28 cellular contexts compared by ENCODE assay signal in genomic region chr22:35591696-35592417, GRCh38. TPM values are rescaled to one million over a fixed set of nuclear protein-coding genes. Genes with fewer than 3 reads are reported as not detected.
A peak's percentile ranks its signal among the peaks of the same experiment; 100 is the strongest.
DNase-seq lines count a peak whose midpoint lies in the region; ATAC-seq and TF ChIP-seq lines count a peak whose summit lies in the region.
"Had no signal": no experiment of that assay in that cellular context is flagged by ENCODE, and none has a peak within 500 bp of the region (broad histone marks: within the 10 kb centered on the region; RNA-seq: fewer than 3 reads in every experiment).

No MANE protein-coding gene starts in this region.

- TF ChIP-seq POLR2A in heart left ventricle (IDR thresholded peaks at IDR 0.05), result no peak

- no peaks in the 10 kb centered on the region for H3K9me3 Mint-ChIP-seq in naive thymus-derived CD4-positive, alpha-beta T cell
- H3K9me3 Mint-ChIP-seq: CD8-positive, alpha-beta T cell; T-cell had no signal

- H3K27ac ChIP-seq in heart left ventricle, result peak overlapping the region; percentile 46 to 93 (median 85)
- no peak overlapping the region for H3K27ac ChIP-seq in left lung
- peak overlapping the region; percentile 97 for H3K27ac ChIP-seq in psoas muscle
- no peak overlapping the region for H3K27ac ChIP-seq in naive thymus-derived CD4-positive, alpha-beta T cell (ENCODE audit: low read depth, low read length)
- H3K27ac ChIP-seq: epithelial cell of prostate, SJSA1 had no signal

- 83 to 90% (median 88%) methylated on average over 12 to 14 of the region's 14 CpGs for WGBS in heart left ventricle, 4 donors
- 68 to 81% (median 70%) methylated on average over 13 to 14 of the region's 14 CpGs for WGBS in psoas muscle, 3 donors

- peak overlapping the region in 1 of 9 donors; percentile 28 for H3K27ac Mint-ChIP-seq in naive thymus-derived CD4-positive, alpha-beta T cell
- H3K27ac Mint-ChIP-seq: activated CD8-positive, alpha-beta T cell treated with anti-CD3 and anti-CD28 coated beads, Interleukin-2, amount 10 ng/mL, durations not matched to agents 7 days and 5 days; CD8-positive, alpha-beta T cell; T-cell had no signal

- DNase-seq in heart left ventricle, result peak in 1 of 5 donors; percentile 15
- no peak for DNase-seq in cardiac septum (ENCODE audit: low spot score)
- DNase-seq in left lung, result peak in 1 of 2 donors; percentile 10
- no peak for DNase-seq in psoas muscle
- no peak for DNase-seq in foreskin fibroblast
- DNase-seq in naive thymus-derived CD4-positive, alpha-beta T cell, result no peak
- DNase-seq: activated CD4-positive, CD25-positive, alpha-beta regulatory T cell treated with anti-CD3 and anti-CD28 coated beads, Interleukin-2, amount 50 U/mL, for 72 hours; activated CD8-positive, alpha-beta T cell treated with anti-CD3 and anti-CD28 coated beads, Interleukin-2, amount 10 ng/mL, durations not matched to agents 7 days and 5 days; activated effector memory CD4-positive, alpha-beta T cell treated with anti-CD3 and anti-CD28 coated beads, Interleukin-2, amount 50 U/mL, for 16 hours; AML-193; CD8-positive, alpha-beta T cell; cerebellar nuclear complex; DMS 273 treated with DMSO at 0.1 percent for 48 hours; KG1; mammary epithelial cell; NCI-H1436; NCI-H510A; nucleus accumbens; stimulated activated naive CD8-positive, alpha-beta T cell treated with anti-CD3 and anti-CD28 coated beads, Interleukin-15, Interleukin-2, amounts not matched to agents 100 U/mL and 50 U/mL, for 24 hours; T-cell had no signal

- no peak overlapping the region for H3K4me3 ChIP-seq in heart left ventricle
- H3K4me3 ChIP-seq in left lung, result no peak overlapping the region
- no peak overlapping the region for H3K4me3 ChIP-seq in psoas muscle
- H3K4me3 ChIP-seq in foreskin fibroblast (ENCODE audit: low read depth in 1 of 2, low read length in 2 of 2), result no peak overlapping the region
- H3K4me3 ChIP-seq in naive thymus-derived CD4-positive, alpha-beta T cell (ENCODE audit: low read length), result no peak overlapping the region
- H3K4me3 ChIP-seq: SJSA1, thyroid gland had no signal

- H3K4me1 ChIP-seq in heart left ventricle (peaks cover 0 to 89% (median 38%) of the 10 kb centered on the region in 12 donors), left lung (peaks cover 0 to 24% of the 10 kb centered on the region in 2 donors), psoas muscle (peaks cover 79% of the 10 kb centered on the region)
- no peaks in the 10 kb centered on the region for H3K4me1 ChIP-seq in naive thymus-derived CD4-positive, alpha-beta T cell (ENCODE audit: control insufficient read depth in 2 of 2, insufficient read depth in 2 of 2, low read length in 2 of 2)

- peaks cover 0 to 14% (median 0%) of the 10 kb centered on the region in 5 donors for H3K27me3 Mint-ChIP-seq in naive thymus-derived CD4-positive, alpha-beta T cell

- H3K27me3 ChIP-seq in heart left ventricle (no peaks in the 10 kb centered on the region), left lung (no peaks in the 10 kb centered on the region), psoas muscle (ENCODE audit: insufficient read depth in 3 of 3, low read length in 2 of 3) (no peaks in the 10 kb centered on the region)
- H3K27me3 ChIP-seq in naive thymus-derived CD4-positive, alpha-beta T cell (ENCODE audit: control insufficient read depth in 2 of 2, insufficient read depth in 2 of 2, low read length in 2 of 2), result no peaks in the 10 kb centered on the region
- H3K27me3 ChIP-seq: SJSA1, thyroid gland had no signal

- H3K36me3 Mint-ChIP-seq in naive thymus-derived CD4-positive, alpha-beta T cell, result no peaks in the 10 kb centered on the region
- H3K36me3 Mint-ChIP-seq: CD8-positive, alpha-beta T cell; T-cell had no signal

- intact Hi-C loops in heart left ventricle (cut with DNase I), result no loop called here
- intact Hi-C loops in cardiac septum (cut with DNase I), result no loop called here
- intact Hi-C loops in left lung (cut with DNase I), result no loop called here
- intact Hi-C loops in psoas muscle (cut with DNase I), result no loop called here
- intact Hi-C loops in naive thymus-derived CD4-positive, alpha-beta T cell (cut with micrococcal nuclease), result no loop called here

- no peak overlapping the region for H3K4me3 Mint-ChIP-seq in naive thymus-derived CD4-positive, alpha-beta T cell
- H3K4me3 Mint-ChIP-seq: activated CD8-positive, alpha-beta T cell treated with anti-CD3 and anti-CD28 coated beads, Interleukin-2, amount 10 ng/mL, durations not matched to agents 7 days and 5 days; CD8-positive, alpha-beta T cell; T-cell had no signal

- no peak for TF ChIP-seq CTCF in heart left ventricle (IDR thresholded peaks at IDR 0.05)
- no peak for TF ChIP-seq CTCF in left lung (IDR thresholded peaks at IDR 0.05)
- no peak for TF ChIP-seq CTCF in psoas muscle (IDR thresholded peaks at IDR 0.05)
- no peak for TF ChIP-seq CTCF in foreskin fibroblast (IDR thresholded peaks at IDR 0.05; ENCODE audit: low read depth, low read length)

- H3K9me3 ChIP-seq in heart left ventricle (peaks cover 0 to 1% (median 0%) of the 10 kb centered on the region in 12 donors), left lung (no peaks in the 10 kb centered on the region), psoas muscle (no peaks in the 10 kb centered on the region)
- H3K9me3 ChIP-seq in naive thymus-derived CD4-positive, alpha-beta T cell (ENCODE audit: control insufficient read depth in 2 of 3, low read length in 3 of 3), result no peaks in the 10 kb centered on the region
- H3K9me3 ChIP-seq: SJSA1, thyroid gland had no signal

- H3K36me3 ChIP-seq in heart left ventricle, result no peaks in the 10 kb centered on the region
- no peaks in the 10 kb centered on the region for H3K36me3 ChIP-seq in left lung
- H3K36me3 ChIP-seq in psoas muscle (ENCODE audit: insufficient read depth in 1 of 2, low read depth in 1 of 2), result no peaks in the 10 kb centered on the region
- no peaks in the 10 kb centered on the region for H3K36me3 ChIP-seq in naive thymus-derived CD4-positive, alpha-beta T cell (ENCODE audit: control insufficient read depth in 2 of 3, insufficient read depth in 3 of 3, low read length in 3 of 3)
- H3K36me3 ChIP-seq: SJSA1, thyroid gland had no signal

- ATAC-seq in heart left ventricle (no peak), left lung (peak; percentile 28), psoas muscle (no peak), GM18867 (IDR thresholded peaks at IDR 0.05; ENCODE audit: unreplicated experiment) (no peak), GM19395 (IDR thresholded peaks at IDR 0.05; ENCODE audit: unreplicated experiment) (no peak)
- ATAC-seq in naive thymus-derived CD4-positive, alpha-beta T cell, result no peak
- ATAC-seq: activated CD8-positive, alpha-beta T cell treated with anti-CD3 and anti-CD28 coated beads, Interleukin-2, amount 10 ng/mL, durations not matched to agents 7 days and 5 days; CD8-positive, alpha-beta T cell; stimulated activated naive CD8-positive, alpha-beta T cell treated with anti-CD3 and anti-CD28 coated beads, Interleukin-15, Interleukin-2, amounts not matched to agents 100 U/mL and 50 U/mL, for 24 hours; T-cell had no signal

- POLR2A ChIA-PET in naive thymus-derived CD4-positive, alpha-beta T cell (lab: Charles Lee), result no interaction called here

- peaks cover 0 to 2% (median 0%) of the 10 kb centered on the region in 7 donors for H3K4me1 Mint-ChIP-seq in naive thymus-derived CD4-positive, alpha-beta T cell
- H3K4me1 Mint-ChIP-seq: T-cell had no signal

- CTCF ChIA-PET in naive thymus-derived CD4-positive, alpha-beta T cell (lab: Charles Lee), result interaction anchor here (0.9 kb wide), 1 partner anchor 9 kb away, joined by 4 read pairs; no protein-coding TSS in a partner anchor

RNA-seq across cellular contexts. Expression of gene MB, which starts 25.3 kb away (rescaled TPM):
- total RNA-seq in heart left ventricle (over 10,000 TPM in 7 of 9 donors, 1,000 to 10,000 TPM in 2; 6,950 to 16,840 (median 13,341) TPM), cardiac septum (7,641 TPM), left lung (1 to 10 TPM; 2.4 to 3.3 TPM), psoas muscle (1,000 to 10,000 TPM; 6,836 to 9,981 (median 8,612) TPM)
- polyA plus RNA-seq in heart left ventricle (over 10,000 TPM in 1 of 2 donors, 1,000 to 10,000 TPM in 1; 6,181 to 16,360 TPM), psoas muscle (over 10,000 TPM in 2 of 3 donors, 1,000 to 10,000 TPM in 1; 9,385 to 12,606 (median 10,019) TPM)
- under 1 TPM in 1 of 5 experiments, not detected in 4; 0.60 TPM for total RNA-seq in naive thymus-derived CD4-positive, alpha-beta T cell
- not detected for polyA plus RNA-seq in naive thymus-derived CD4-positive, alpha-beta T cell
- total RNA-seq: activated CD8-positive, alpha-beta T cell treated with anti-CD3 and anti-CD28 coated beads, Interleukin-2, amount 10 ng/mL, durations not matched to agents 7 days and 5 days; CD8-positive, alpha-beta T cell; fibroblast of villous mesenchyme; mammary epithelial cell; SJSA1; T-cell had no signal
- polyA plus RNA-seq: keratinocyte, mammary epithelial cell had no signal

RNA-seq across cellular contexts. Expression of gene RASD2, which starts 51.2 kb away (rescaled TPM):
- 10 to 100 TPM in 1 of 9 donors, 1 to 10 TPM in 8; 1.4 to 10.5 (median 5.3) TPM for total RNA-seq in heart left ventricle
- 1 to 10 TPM; 3.7 to 4.8 TPM for polyA plus RNA-seq in heart left ventricle
- 3.5 TPM for total RNA-seq in cardiac septum
- 1 to 10 TPM; 1.2 to 1.3 TPM for total RNA-seq in left lung
- total RNA-seq in psoas muscle, result 1 to 10 TPM; 3.5 to 6.1 (median 3.7) TPM
- 1 to 10 TPM; 2.0 to 2.1 (median 2.1) TPM for polyA plus RNA-seq in psoas muscle
- 1 to 10 TPM in 1 of 5 experiments, under 1 TPM in 1, not detected in 3; 0.24 to 1.4 TPM for total RNA-seq in naive thymus-derived CD4-positive, alpha-beta T cell
- under 1 TPM in 1 of 2 donors, not detected in 1; 0.05 TPM for polyA plus RNA-seq in naive thymus-derived CD4-positive, alpha-beta T cell
- total RNA-seq: fibroblast of villous mesenchyme, HT-29, SJSA1 had no signal

RNA-seq across cellular contexts. Expression of gene APOL6, which starts 56.4 kb away (rescaled TPM):
- 10 to 100 TPM in 3 of 9 donors, 1 to 10 TPM in 6; 3.3 to 55.8 (median 7.3) TPM for total RNA-seq in heart left ventricle
- 1 to 10 TPM; 2.3 to 2.4 TPM for polyA plus RNA-seq in heart left ventricle
- total RNA-seq in cardiac septum, result 5.7 TPM
- total RNA-seq in left lung, result 10 to 100 TPM; 35.8 to 49.2 TPM
- total RNA-seq in psoas muscle, result 1 to 10 TPM; 1.8 to 9.5 (median 6.1) TPM
- 1 to 10 TPM in 2 of 3 donors, under 1 TPM in 1; 0.87 to 2.4 (median 1.0) TPM for polyA plus RNA-seq in psoas muscle
- total RNA-seq in naive thymus-derived CD4-positive, alpha-beta T cell, result 10 to 100 TPM; 33.4 to 99.8 (median 38.2) TPM
- 10 to 100 TPM; 18.8 to 22.5 TPM for polyA plus RNA-seq in naive thymus-derived CD4-positive, alpha-beta T cell

Comparison
In these comparisons a context has a peak if more than half of its experiments do, and no peak if none do; other contexts are left out.
1. H3K27ac ChIP-seq: peak in heart left ventricle (12 of 12) and psoas muscle (single experiment); none in left lung (0 of 2) and naive thymus-derived CD4-positive, alpha-beta T cell (single experiment).
2. RNA of gene MB, which starts 25.3 kb away (total RNA-seq): 6,950 to 16,840 TPM in heart left ventricle, 6,836 to 9,981 TPM in psoas muscle and 7,641 TPM in cardiac septum (single experiment); 2.4 to 3.3 TPM in left lung and 0.60 TPM in naive thymus-derived CD4-positive, alpha-beta T cell; every median in the first group is over 1,000 times any median in the second.